ENCODE assay signal across 1 cellular context in genomic region chr13:48532146-48532472, GRCh38.
TF ChIP-seq lines count a peak whose summit lies in the region.

No MANE protein-coding gene starts in this region.

TF ChIP-seq in A549, 52 proteins besides CTCF, POLR2A, EP300 and RAD21 (continued from another document):
- TF ChIP-seq REST (IDR thresholded peaks at IDR 0.05) (no peak), EHMT2 (IDR thresholded peaks at IDR 0.05; ENCODE audit: low read depth) (no peak), ZSCAN20 (CRISPR knock-in tag; IDR thresholded peaks at IDR 0.05) (no peak), SREBF2 (IDR thresholded peaks at IDR 0.05) (no peak)
